ENCODE assay signal across 11 cellular contexts in genomic region chr3:65888980-65889706, GRCh38.
DNase-seq lines count a peak whose midpoint lies in the region; ATAC-seq and TF ChIP-seq lines count a peak whose summit lies in the region.
"Had no signal": no experiment of that assay in that cellular context is flagged by ENCODE, and none has a peak within 500 bp of the region (broad histone marks: within the 10 kb centered on the region; RNA-seq: fewer than 3 reads in every experiment).

No MANE protein-coding gene starts in this region.

- CTCF ChIA-PET in GM10248 (lab: Yijun Ruan, JAX), result interaction anchor here (1.0 to 1.7 kb wide), 5 partner anchors 14 to 57 kb away, joined by 3 to 5 read pairs (median 4); no protein-coding TSS in a partner anchor

- no peak overlapping the region for H3K4me3 ChIP-seq in fibroblast of pulmonary artery (replicated peaks; ENCODE audit: low read depth, low read length)

- POLR2A ChIA-PET in GM10248 (lab: Yijun Ruan, JAX), result no interaction called here

- TF ChIP-seq CTCF in GM10248 (IDR thresholded peaks at IDR 0.05; ENCODE audit: control extremely low read depth, extremely low read depth, low read depth, missing control alignments) (no peak), fibroblast of pulmonary artery (IDR thresholded peaks at IDR 0.05; ENCODE audit: low read length, missing control alignments) (no peak)

- ATAC-seq in SK-N-SH treated with all-trans-retinoic acid at 6 μM for 48 hours, result peak; percentile 99
- no peak for ATAC-seq in GM18870 (IDR thresholded peaks at IDR 0.05; ENCODE audit: unreplicated experiment)
- no peak for ATAC-seq in GM18517 (IDR thresholded peaks at IDR 0.05; ENCODE audit: unreplicated experiment)
- ATAC-seq in GM21529 (IDR thresholded peaks at IDR 0.05; ENCODE audit: unreplicated experiment), result no peak

- DNase-seq in GM10248 (ENCODE audit: extremely low spot score), result peak; percentile 22
- DNase-seq in fibroblast of pulmonary artery (ENCODE audit: low read depth), result peak; percentile 97
- DNase-seq in pulmonary artery endothelial cell (ENCODE audit: low read depth, low spot score), result peak; percentile 43
- no peak for DNase-seq in NCI-H748 treated with DMSO at 0.1 percent for 48 hours (lab: John Stamatoyannopoulos, UW)
- DNase-seq: activated CD4-positive, alpha-beta T cell treated with anti-CD3 and anti-CD28 coated beads, Interleukin-2, amount 50 U/mL, for 1 hour; NCI-H510A; posterior cingulate gyrus had no signal

TF ChIP-seq in SK-N-SH treated with all-trans-retinoic acid at 6 μM for 48 hours, 23 proteins besides CTCF, POLR2A, EP300 and RAD21:
- TF ChIP-seq GLIS3 (CRISPR knock-in tag; IDR thresholded peaks at IDR 0.05), result no peak
- no peak for TF ChIP-seq ZNF565 (CRISPR knock-in tag; conservative IDR thresholded peaks at IDR 0.05; ENCODE audit: low read depth)
- TF ChIP-seq ZC3H10 (CRISPR knock-in tag; IDR thresholded peaks at IDR 0.05), result no peak
- TF ChIP-seq PPARA (CRISPR knock-in tag; IDR thresholded peaks at IDR 0.05; ENCODE audit: borderline replicate concordance), result no peak
- TF ChIP-seq SNAI2 (CRISPR knock-in tag; IDR thresholded peaks at IDR 0.05), result no peak
- 0 out of 2 replicates have a peak, but pooled peaks have one; percentile 18 for TF ChIP-seq ISL1 (CRISPR knock-in tag; IDR thresholded peaks at IDR 0.05)
- no peak for TF ChIP-seq BACH2 (CRISPR knock-in tag; IDR thresholded peaks at IDR 0.05; ENCODE audit: borderline replicate concordance)
- 0 out of 2 replicates have a peak, but pooled peaks have one; percentile 32 for TF ChIP-seq ZFP3 (CRISPR knock-in tag; IDR thresholded peaks at IDR 0.05)
- TF ChIP-seq, protein P1, sequence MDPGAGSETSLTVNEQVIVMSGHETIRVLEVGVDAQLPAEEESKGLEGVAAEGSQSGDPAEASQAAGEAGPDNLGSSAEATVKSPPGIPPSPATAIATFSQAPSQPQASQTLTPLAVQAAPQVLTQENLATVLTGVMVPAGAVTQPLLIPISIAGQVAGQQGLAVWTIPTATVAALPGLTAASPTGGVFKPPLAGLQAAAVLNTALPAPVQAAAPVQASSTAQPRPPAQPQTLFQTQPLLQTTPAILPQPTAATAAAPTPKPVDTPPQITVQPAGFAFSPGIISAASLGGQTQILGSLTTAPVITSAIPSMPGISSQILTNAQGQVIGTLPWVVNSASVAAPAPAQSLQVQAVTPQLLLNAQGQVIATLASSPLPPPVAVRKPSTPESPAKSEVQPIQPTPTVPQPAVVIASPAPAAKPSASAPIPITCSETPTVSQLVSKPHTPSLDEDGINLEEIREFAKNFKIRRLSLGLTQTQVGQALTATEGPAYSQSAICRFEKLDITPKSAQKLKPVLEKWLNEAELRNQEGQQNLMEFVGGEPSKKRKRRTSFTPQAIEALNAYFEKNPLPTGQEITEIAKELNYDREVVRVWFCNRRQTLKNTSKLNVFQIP (CRISPR knock-in tag; IDR thresholded peaks at IDR 0.05; ENCODE audit: borderline replicate concordance, low read depth), result no peak
